14 cellular contexts compared by ENCODE assay signal in genomic region chr6:152170313-152170701, GRCh38.
DNase-seq lines count a peak whose midpoint lies in the region; ATAC-seq and TF ChIP-seq lines count a peak whose summit lies in the region.
"Had no signal": no experiment of that assay in that cellular context is flagged by ENCODE, and none has a peak within 500 bp of the region (broad histone marks: within the 10 kb centered on the region; RNA-seq: fewer than 3 reads in every experiment).

No MANE protein-coding gene starts in this region.

- ATAC-seq in right cardiac atrium (no peak), Right ventricle myocardium inferior (no peak), left lobe of liver (no peak)

- peaks cover 52% of the 10 kb centered on the region for H3K4me1 Mint-ChIP-seq in activated CD4-positive, alpha-beta memory T cell treated with anti-CD3 and anti-CD28 coated beads for 36 hours (ENCODE audit: low read depth)

- CTCF ChIA-PET in activated CD4-positive, alpha-beta memory T cell treated with anti-CD3 and anti-CD28 coated beads for 36 hours (lab: Charles Lee), result interaction anchor here (0.7 to 2.9 kb wide), 5 partner anchors 11 to 479 kb away, joined by 3 to 16 read pairs (median 4); no protein-coding TSS in a partner anchor

- H3K9me3 Mint-ChIP-seq in activated CD4-positive, alpha-beta memory T cell treated with anti-CD3 and anti-CD28 coated beads for 36 hours, result no peaks in the 10 kb centered on the region
- H3K9me3 Mint-ChIP-seq: brain had no signal

- intact Hi-C loops in right cardiac atrium (cut with DNase I) (no loop called here), Right ventricle myocardium inferior (cut with DNase I) (loop anchor here (5.0 kb wide), 1 partner anchor 97 kb away; no protein-coding TSS in a partner anchor), thyroid gland (cut with DNase I) (no loop called here)
- intact Hi-C loops in activated CD4-positive, alpha-beta memory T cell treated with anti-CD3 and anti-CD28 coated beads for 36 hours (cut with micrococcal nuclease), result loop anchor here (2.0 to 5.0 kb wide), 4 partner anchors 208 to 812 kb away; partner anchors contain the start of genes FBXO5, RMND1 and ZBTB2

- no peak overlapping the region for H2AFZ ChIP-seq in hepatocyte

- H3K27ac ChIP-seq in right cardiac atrium (ENCODE audit: low read length) (peak overlapping the region; percentile 78), hepatocyte (peak overlapping the region; percentile 74), thyroid gland (no peak overlapping the region)

- peaks cover 34% of the 10 kb centered on the region for H3K36me3 Mint-ChIP-seq in activated CD4-positive, alpha-beta memory T cell treated with anti-CD3 and anti-CD28 coated beads for 36 hours

- peak overlapping the region; percentile 60 for H3K4me3 Mint-ChIP-seq in activated CD4-positive, alpha-beta memory T cell treated with anti-CD3 and anti-CD28 coated beads for 36 hours
- H3K4me3 Mint-ChIP-seq: brain had no signal

- H3K36me3 ChIP-seq in hepatocyte (replicated peaks; ENCODE audit: insufficient read depth, low read depth) (no peaks in the 10 kb centered on the region), thyroid gland (peaks cover 19 to 24% of the 10 kb centered on the region in 2 donors)
- H3K36me3 ChIP-seq: BE2C had no signal

- H3K27me3 Mint-ChIP-seq in activated CD4-positive, alpha-beta memory T cell treated with anti-CD3 and anti-CD28 coated beads for 36 hours, result no peaks in the 10 kb centered on the region
- H3K27me3 Mint-ChIP-seq: brain had no signal

- H3K4me3 ChIP-seq in right cardiac atrium (ENCODE audit: low read length) (no peak overlapping the region), hepatocyte (no peak overlapping the region), thyroid gland (replicated peaks in 1 of 3) (no peak overlapping the region)

- H3K4me1 ChIP-seq in right cardiac atrium (ENCODE audit: control insufficient read depth, insufficient read depth, low read length) (peaks cover 4% of the 10 kb centered on the region), hepatocyte (ENCODE audit: insufficient read depth) (no peaks in the 10 kb centered on the region), thyroid gland (no peaks in the 10 kb centered on the region)
- H3K4me1 ChIP-seq: BE2C had no signal

- TF ChIP-seq CTCF in hepatocyte (IDR thresholded peaks at IDR 0.05; ENCODE audit: poor library complexity) (no peak), thyroid gland (IDR thresholded peaks at IDR 0.05) (no peak)

- DNase-seq in right cardiac atrium, result no peak
- DNase-seq in Right ventricle myocardium inferior (ENCODE audit: missing footprints), result no peak
- no peak for DNase-seq in activated CD4-positive, alpha-beta memory T cell treated with anti-CD3 and anti-CD28 coated beads for 36 hours
- no peak for DNase-seq in hepatocyte (ENCODE audit: low spot score)
- DNase-seq in thyroid gland, result no peak
- no peak for DNase-seq in left lobe of liver (ENCODE audit: low spot score)
- DNase-seq in activated effector memory CD4-positive, alpha-beta T cell treated with anti-CD3 and anti-CD28 coated beads, Interleukin-2, amount 50 U/mL, for 16 hours, result no peak
- DNase-seq: BE2C, head of caudate nucleus, NCI-H2081 treated with DMSO at 0.1 percent for 48 hours, NCI-H748 treated with DMSO at 0.1 percent for 48 hours, posterior cingulate gyrus, substantia nigra had no signal

- POLR2A ChIA-PET in activated CD4-positive, alpha-beta memory T cell treated with anti-CD3 and anti-CD28 coated beads for 36 hours (lab: Charles Lee), result interaction anchor here (0.8 to 2.6 kb wide), 7 partner anchors 9 to 604 kb away, joined by 4 to 43 read pairs (median 7); no protein-coding TSS in a partner anchor

- H3K9me3 ChIP-seq in right cardiac atrium (ENCODE audit: control insufficient read depth, low read length) (no peaks in the 10 kb centered on the region), hepatocyte (ENCODE audit: low read depth) (no peaks in the 10 kb centered on the region), thyroid gland (no peaks in the 10 kb centered on the region)
- H3K9me3 ChIP-seq: BE2C had no signal

- no peaks in the 10 kb centered on the region for H3K9me2 ChIP-seq in hepatocyte (replicated peaks; ENCODE audit: insufficient read depth)

- WGBS in right cardiac atrium, result 88% methylated on average over 4 of the region's 4 CpGs
- 79% methylated on average over 4 of the region's 4 CpGs for WGBS in hepatocyte (ENCODE audit: low lambda C conversion rate, missing lambda C conversion rate)
- WGBS in thyroid gland, 2 donors, result 92 to 94% methylated on average over 4 of the region's 4 CpGs

- TF ChIP-seq POLR2A in thyroid gland (IDR thresholded peaks at IDR 0.05), result no peak

- H3K27me3 ChIP-seq in right cardiac atrium (ENCODE audit: control insufficient read depth, insufficient read depth) (no peaks in the 10 kb centered on the region), hepatocyte (no peaks in the 10 kb centered on the region), thyroid gland (no peaks in the 10 kb centered on the region)
- H3K27me3 ChIP-seq: BE2C had no signal

- H3K27ac Mint-ChIP-seq in activated CD4-positive, alpha-beta memory T cell treated with anti-CD3 and anti-CD28 coated beads for 36 hours, result peak overlapping the region; percentile 96

- H3K79me2 ChIP-seq in hepatocyte, result no peaks in the 10 kb centered on the region

- no peaks in the 10 kb centered on the region for H4K20me1 ChIP-seq in hepatocyte (ENCODE audit: insufficient read depth, poor library complexity, severe bottlenecking)

- no peak overlapping the region for H3K4me2 ChIP-seq in hepatocyte

Comparison
In these comparisons a context has a peak if more than half of its experiments do, and no peak if none do; other contexts are left out.
1. intact Hi-C loops: an anchor here in Right ventricle myocardium inferior (5.0 kb wide) and activated CD4-positive, alpha-beta memory T cell treated with anti-CD3 and anti-CD28 coated beads for 36 hours (2.0 to 5.0 kb wide); none called in right cardiac atrium and thyroid gland.
2. H3K27ac ChIP-seq: peak in right cardiac atrium (single experiment) and hepatocyte (single experiment); none in thyroid gland (0 of 3).